Comparison of ENCODE assay signal across 25 cellular contexts in genomic region chr5:133948721-133949120, GRCh38.
"Had no signal": no experiment of that assay in that cellular context is flagged by ENCODE, and none has a peak within 500 bp of the region (broad histone marks: within the 10 kb centered on the region; RNA-seq: fewer than 3 reads in every experiment).

No MANE protein-coding gene starts in this region.

- H3K9me3 Mint-ChIP-seq: stimulated activated effector memory CD8-positive, alpha-beta T cell treated with anti-CD3 and anti-CD28 coated beads, Interleukin-12 subunit alpha, Interleukin-12 subunit beta, amount 100 ng/mL, for 72 hours; stimulated activated memory B cell treated with anti-CD40 and anti-IgM and Interleukin-4, amounts not matched to agents 10 μg/mL and 1 μg/mL and 100 μg/mL, for 72 hours; stimulated activated naive B cell treated with anti-CD40 and anti-IgM and Interleukin-4, amounts not matched to agents 10 μg/mL and 1 μg/mL and 100 μg/mL, for 72 hours; stimulated activated naive CD8-positive, alpha-beta T cell treated with anti-CD3 and anti-CD28 coated beads, Interleukin-15, amount 100 ng/mL, for 72 hours; stimulated activated naive CD8-positive, alpha-beta T cell treated with anti-CD3 and anti-CD28 coated beads, Interleukin-15, Interleukin-2, amounts not matched to agents 100 ng/mL and 50 ng/mL, for 24 hours; type B pancreatic cell had no signal

- H3K4me3 Mint-ChIP-seq: stimulated activated effector memory CD8-positive, alpha-beta T cell treated with anti-CD3 and anti-CD28 coated beads, Interleukin-12 subunit alpha, Interleukin-12 subunit beta, amount 100 ng/mL, for 72 hours; stimulated activated memory B cell treated with anti-CD40 and anti-IgM and Interleukin-4, amounts not matched to agents 10 μg/mL and 1 μg/mL and 100 μg/mL, for 72 hours; stimulated activated naive B cell treated with anti-CD40 and anti-IgM and Interleukin-4, amounts not matched to agents 10 μg/mL and 1 μg/mL and 100 μg/mL, for 72 hours; stimulated activated naive CD8-positive, alpha-beta T cell treated with anti-CD3 and anti-CD28 coated beads, Interleukin-15, amount 100 ng/mL, for 72 hours; stimulated activated naive CD8-positive, alpha-beta T cell treated with anti-CD3 and anti-CD28 coated beads, Interleukin-15, Interleukin-2, amounts not matched to agents 100 ng/mL and 50 ng/mL, for 24 hours; type B pancreatic cell had no signal

- DNase-seq: stimulated activated CD4-positive, alpha-beta T cell treated with anti-CD3 and anti-CD28 coated beads, Interleukin-2, amount 100 ng/mL, for 48 hours; stimulated activated CD4-positive, alpha-beta T cell treated with anti-CD3 and anti-CD28 coated beads, Interleukin-4, amount 100 ng/mL, for 1 hour; stimulated activated CD4-positive, alpha-beta T cell treated with anti-CD3 and anti-CD28 coated beads, Interleukin-4, amount 100 ng/mL, for 24 hours; stimulated activated CD4-positive, alpha-beta T cell treated with anti-CD3 and anti-CD28 coated beads, Interleukin-4, amount 100 ng/mL, for 4 hours; stimulated activated CD8-positive, alpha-beta memory T cell treated with anti-CD3 and anti-CD28 coated beads, Interleukin-4, amount 100 ng/mL, for 48 hours; stimulated activated naive B cell treated with anti-CD40 and anti-IgM and Interleukin-4, amounts not matched to agents 10 μg/mL and 1 μg/mL and 100 μg/mL, for 72 hours; stimulated activated naive CD4-positive, alpha-beta T cell; stimulated activated naive CD4-positive, alpha-beta T cell treated with Interleukin-2 at 50 U/mL for 16 hours; stimulated activated naive CD8-positive, alpha-beta T cell treated with anti-CD3 and anti-CD28 coated beads, Interleukin-15, amount 100 ng/mL, for 72 hours; stimulated activated naive CD8-positive, alpha-beta T cell treated with anti-CD3 and anti-CD28 coated beads, Interleukin-15, Interleukin-2, amounts not matched to agents 100 U/mL and 50 U/mL, for 24 hours; stomach; substantia nigra; testis; thyroid gland; tibial artery; transverse colon; trophoblast cell; upper lobe of left lung; upper lobe of right lung; uterus had no signal

- ATAC-seq: stimulated activated effector memory CD8-positive, alpha-beta T cell treated with anti-CD3 and anti-CD28 coated beads, Interleukin-12 subunit alpha, Interleukin-12 subunit beta, amount 100 ng/mL, for 72 hours; stimulated activated memory B cell treated with anti-CD40 and anti-IgM and Interleukin-4, amounts not matched to agents 10 μg/mL and 1 μg/mL and 100 μg/mL, for 72 hours; stimulated activated naive B cell treated with anti-CD40 and anti-IgM and Interleukin-4, amounts not matched to agents 10 μg/mL and 1 μg/mL and 100 μg/mL, for 72 hours; stimulated activated naive CD8-positive, alpha-beta T cell treated with anti-CD3 and anti-CD28 coated beads, Interleukin-15, amount 100 ng/mL, for 72 hours; stimulated activated naive CD8-positive, alpha-beta T cell treated with anti-CD3 and anti-CD28 coated beads, Interleukin-15, Interleukin-2, amounts not matched to agents 100 U/mL and 50 U/mL, for 24 hours; upper lobe of right lung had no signal

- H3K4me1 Mint-ChIP-seq: stimulated activated effector memory CD8-positive, alpha-beta T cell treated with anti-CD3 and anti-CD28 coated beads, Interleukin-12 subunit alpha, Interleukin-12 subunit beta, amount 100 ng/mL, for 72 hours had no signal

- H3K27me3 Mint-ChIP-seq: stimulated activated memory B cell treated with anti-CD40 and anti-IgM and Interleukin-4, amounts not matched to agents 10 μg/mL and 1 μg/mL and 100 μg/mL, for 72 hours; stimulated activated naive B cell treated with anti-CD40 and anti-IgM and Interleukin-4, amounts not matched to agents 10 μg/mL and 1 μg/mL and 100 μg/mL, for 72 hours; stimulated activated naive CD8-positive, alpha-beta T cell treated with anti-CD3 and anti-CD28 coated beads, Interleukin-15, amount 100 ng/mL, for 72 hours; stimulated activated naive CD8-positive, alpha-beta T cell treated with anti-CD3 and anti-CD28 coated beads, Interleukin-15, Interleukin-2, amounts not matched to agents 100 ng/mL and 50 ng/mL, for 24 hours had no signal

- H3K36me3 Mint-ChIP-seq: type B pancreatic cell had no signal

- FAIRE-seq: urothelium cell line had no signal

- H3K27ac Mint-ChIP-seq: stimulated activated effector memory CD8-positive, alpha-beta T cell treated with anti-CD3 and anti-CD28 coated beads, Interleukin-12 subunit alpha, Interleukin-12 subunit beta, amount 100 ng/mL, for 72 hours; stimulated activated naive B cell treated with anti-CD40 and anti-IgM and Interleukin-4, amounts not matched to agents 10 μg/mL and 1 μg/mL and 100 μg/mL, for 72 hours; stimulated activated naive CD8-positive, alpha-beta T cell treated with anti-CD3 and anti-CD28 coated beads, Interleukin-15, Interleukin-2, amounts not matched to agents 100 ng/mL and 50 ng/mL, for 24 hours; type B pancreatic cell had no signal
